Comparison of ENCODE assay signal across 10 cellular contexts in genomic region chr3:64209866-64210609, GRCh38. TPM values are rescaled to one million over a fixed set of nuclear protein-coding genes. Genes with fewer than 3 reads are reported as not detected.
DNase-seq lines count a peak whose midpoint lies in the region; ATAC-seq, FAIRE-seq and TF ChIP-seq lines count a peak whose summit lies in the region.
"Had no signal": no experiment of that assay in that cellular context is flagged by ENCODE, and none has a peak within 500 bp of the region (broad histone marks: within the 10 kb centered on the region; RNA-seq: fewer than 3 reads in every experiment).

No MANE protein-coding gene starts in this region.

- H3K27ac ChIP-seq in urinary bladder (ENCODE audit: low read depth) = peak overlapping the region; percentile 42

- no peak for TF ChIP-seq CTCF in fibroblast of pulmonary artery (IDR thresholded peaks at IDR 0.05; ENCODE audit: low read length, missing control alignments)

- H3K4me3 ChIP-seq in fibroblast of pulmonary artery (replicated peaks; ENCODE audit: low read depth, low read length) (no peak overlapping the region), urinary bladder (ENCODE audit: low read depth, low read length) (no peak overlapping the region)
- H3K4me3 ChIP-seq: A549 had no signal

- no peaks in the 10 kb centered on the region for H3K4me1 ChIP-seq in urinary bladder (ENCODE audit: insufficient read depth)

- ATAC-seq in GM21367 (IDR thresholded peaks at IDR 0.05; ENCODE audit: unreplicated experiment) = no peak

- no peak for FAIRE-seq in urothelium cell line (lab: Jason Lieb, UNC)
- FAIRE-seq: A549 had no signal

- peak; percentile 26 for DNase-seq in NOMO-1 treated with dmso at 0.1 percent for 144 hours (lab: John Stamatoyannopoulos, UW; ENCODE audit: unreplicated experiment)
- no peak for DNase-seq in NOMO-1 treated with DMSO at 0.1 percent for 48 hours (lab: John Stamatoyannopoulos, UW; ENCODE audit: unreplicated experiment)
- peak; percentile 92 for DNase-seq in fibroblast of pulmonary artery (ENCODE audit: low read depth)
- DNase-seq in myocyte (ENCODE audit: low read depth) = peak; percentile 61
- no peak for DNase-seq in germinal center (ENCODE audit: low spot score)
- no peak for DNase-seq in urothelium cell line (ENCODE audit: low spot score)
- DNase-seq: activated B cell treated with CpG ODN at 0.5 μM for 24 hours had no signal

- no peaks in the 10 kb centered on the region for H3K36me3 ChIP-seq in urinary bladder (ENCODE audit: insufficient read depth)

- WGBS in urinary bladder = 39% methylated on average over 12 of the region's 12 CpGs

RNA-seq across cellular contexts. Expression of gene PRICKLE2, which starts 15.2 kb away (rescaled TPM):
- total RNA-seq in myocyte = 14.6 and 20.2 TPM in 2 replicates
- polyA plus RNA-seq in myocyte (2012) = 12.8 TPM
- total RNA-seq in urinary bladder = 89.7 TPM
- 22.4 TPM for polyA plus RNA-seq in urinary bladder

Comparison
In these comparisons a context has a peak if more than half of its experiments do, and no peak if none do; other contexts are left out.
1. DNase-seq: peak in NOMO-1 treated with dmso at 0.1 percent for 144 hours (single experiment), fibroblast of pulmonary artery (single experiment) and myocyte (single experiment); none in NOMO-1 treated with DMSO at 0.1 percent for 48 hours (single experiment), germinal center (single experiment) and urothelium cell line (single experiment).